Comparison of ENCODE assay signal across 1 cellular context in genomic region chr1:212949771-212950170, GRCh38.
TF ChIP-seq lines count a peak whose summit lies in the region.

No MANE protein-coding gene starts in this region.

TF ChIP-seq in HepG2, 621 proteins besides CTCF, POLR2A, EP300 and RAD21 (continued from another document):
- no peak for TF ChIP-seq ARNTL (CRISPR knock-in tag; IDR thresholded peaks at IDR 0.05)
- no peak for TF ChIP-seq ZNF720 (CRISPR knock-in tag; IDR thresholded peaks at IDR 0.05)
- TF ChIP-seq ZNF546 (CRISPR knock-in tag; conservative IDR thresholded peaks at IDR 0.05) = no peak
- TF ChIP-seq ZNF232 (CRISPR knock-in tag; IDR thresholded peaks at IDR 0.05; ENCODE audit: borderline replicate concordance) = no peak
- TF ChIP-seq EHMT2 (IDR thresholded peaks at IDR 0.05; ENCODE audit: borderline replicate concordance, low read depth, low read length) = no peak
- TF ChIP-seq TRAFD1 (CRISPR knock-in tag; IDR thresholded peaks at IDR 0.05; ENCODE audit: borderline replicate concordance) = no peak
- TF ChIP-seq ZNF382 (CRISPR knock-in tag; IDR thresholded peaks at IDR 0.05; ENCODE audit: borderline replicate concordance) = no peak
- no peak for TF ChIP-seq ONECUT2 (CRISPR knock-in tag; IDR thresholded peaks at IDR 0.05)
- no peak for TF ChIP-seq HNRNPH1 (optimal IDR thresholded peaks at IDR 0.05; ENCODE audit: low read depth, low read length)
- TF ChIP-seq SRSF4 (IDR thresholded peaks at IDR 0.05; ENCODE audit: low read depth, low read length, poor library complexity, severe bottlenecking) = no peak
- TF ChIP-seq, protein P1, sequence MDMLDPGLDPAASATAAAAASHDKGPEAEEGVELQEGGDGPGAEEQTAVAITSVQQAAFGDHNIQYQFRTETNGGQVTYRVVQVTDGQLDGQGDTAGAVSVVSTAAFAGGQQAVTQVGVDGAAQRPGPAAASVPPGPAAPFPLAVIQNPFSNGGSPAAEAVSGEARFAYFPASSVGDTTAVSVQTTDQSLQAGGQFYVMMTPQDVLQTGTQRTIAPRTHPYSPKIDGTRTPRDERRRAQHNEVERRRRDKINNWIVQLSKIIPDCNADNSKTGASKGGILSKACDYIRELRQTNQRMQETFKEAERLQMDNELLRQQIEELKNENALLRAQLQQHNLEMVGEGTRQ (IDR thresholded peaks at IDR 0.05; ENCODE audit: low read depth, low read length) = no peak
- TF ChIP-seq, protein P1 (CRISPR knock-in tag; IDR thresholded peaks at IDR 0.05; ENCODE audit: borderline replicate concordance) = no peak
- TF ChIP-seq ZNF766 (CRISPR knock-in tag; IDR thresholded peaks at IDR 0.05; ENCODE audit: borderline replicate concordance) = no peak
